ENCODE assay signal across 21 cellular contexts in the genomic region with DNA sequence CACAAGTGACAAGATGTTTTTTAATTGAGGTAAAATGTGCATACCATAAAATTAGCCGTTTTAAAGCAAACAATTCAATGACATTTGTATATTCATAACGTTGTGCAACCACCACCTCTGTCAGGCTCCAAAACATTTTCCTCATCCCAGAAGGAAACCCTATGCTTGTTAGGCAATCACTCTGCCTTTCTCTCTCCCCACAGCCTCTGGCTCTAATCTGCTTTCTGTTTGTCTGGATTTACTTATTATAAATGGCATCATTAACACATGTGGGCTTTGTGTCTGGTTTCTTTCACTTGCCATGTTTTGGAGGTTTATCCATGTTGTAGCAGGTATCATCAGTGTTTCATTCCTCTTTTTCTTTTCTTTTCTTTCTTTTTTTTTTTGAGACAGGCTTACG. TPM values are rescaled to one million over a fixed set of nuclear protein-coding genes. Genes with fewer than 3 reads are reported as not detected.
DNase-seq lines count a peak whose midpoint lies in the region; ATAC-seq and TF ChIP-seq lines count a peak whose summit lies in the region.
"Had no signal": no experiment of that assay in that cellular context is flagged by ENCODE, and none has a peak within 500 bp of the region (broad histone marks: within the 10 kb centered on the region; RNA-seq: fewer than 3 reads in every experiment).

No MANE protein-coding gene starts in this region.

- no peaks in the 10 kb centered on the region for H3K36me3 ChIP-seq in GM23248 (ENCODE audit: low read depth)
- H3K36me3 ChIP-seq: pancreas, Peyer's patch had no signal

- no peak overlapping the region for H3K4me3 ChIP-seq in AG04450 (ENCODE audit: low read depth, low read length)
- no peak overlapping the region for H3K4me3 ChIP-seq in GM23248
- no peak overlapping the region for H3K4me3 ChIP-seq in cardiac fibroblast (replicated peaks in 1 of 2; ENCODE audit: low read depth in 2 of 2, low read length in 2 of 2)
- H3K4me3 ChIP-seq in fibroblast of the aortic adventitia (ENCODE audit: low read depth, low read length): no peak overlapping the region
- H3K4me3 ChIP-seq: GM12878, pancreas, Peyer's patch had no signal

- H2AFZ ChIP-seq in GM23248: no peak overlapping the region

- 11 to 17% methylated on average over 3 of the region's 3 CpGs for WGBS in GM23248 (ENCODE audit: low coverage in 1 of 2, low lambda C conversion rate in 2 of 2, missing lambda C conversion rate in 2 of 2), 2 experiments

- H3K4me3 Mint-ChIP-seq in activated T-helper 2 cell treated with anti-CD3 and anti-CD28 coated beads, Interferon-gamma antibody, Interleukin-2, Interleukin-4, amounts not matched to agents 10 μg/mL and 5 μg/mL and 100 μg/mL, durations not matched to agents 14 hours and 24 hours and 36 hours (ENCODE audit: low read depth): no peak overlapping the region

- H3K4me1 Mint-ChIP-seq in activated T-helper 2 cell treated with anti-CD3 and anti-CD28 coated beads, Interferon-gamma antibody, Interleukin-2, Interleukin-4, amounts not matched to agents 10 μg/mL and 5 μg/mL and 100 μg/mL, durations not matched to agents 14 hours and 24 hours and 36 hours (ENCODE audit: low read depth): peaks cover 28% of the 10 kb centered on the region

- H3K27me3 ChIP-seq in AG04450 (ENCODE audit: control insufficient read depth, insufficient read depth, low read length): peaks cover 47% of the 10 kb centered on the region
- H3K27me3 ChIP-seq in GM23248 (replicated peaks; ENCODE audit: insufficient read depth): peaks cover 21% of the 10 kb centered on the region
- H3K27me3 ChIP-seq: pancreas had no signal

- H3K79me2 ChIP-seq in GM23248 (ENCODE audit: insufficient read depth): no peaks in the 10 kb centered on the region

- peaks cover 12% of the 10 kb centered on the region for H3K27me3 Mint-ChIP-seq in activated T-helper 2 cell treated with anti-CD3 and anti-CD28 coated beads, Interferon-gamma antibody, Interleukin-2, Interleukin-4, amounts not matched to agents 10 μg/mL and 5 μg/mL and 100 μg/mL, durations not matched to agents 14 hours and 24 hours and 36 hours (ENCODE audit: low read depth)
- H3K27me3 Mint-ChIP-seq: activated T-helper 17 cell treated with anti-CD3 and anti-CD28 coated beads, Interleukin-2, amount 50 U/mL, for 72 hours had no signal

- H3K9ac ChIP-seq in GM23248: no peak overlapping the region

- CTCF ChIA-PET in AG04450 (lab: Charles Lee): interaction anchor here (1.1 kb wide), 1 partner anchor 36 kb away, joined by 3 read pairs; no protein-coding TSS in a partner anchor

- peaks cover 10% of the 10 kb centered on the region for H3F3A ChIP-seq in GM23248 (ENCODE audit: insufficient read depth)

- ATAC-seq in GM21717 (IDR thresholded peaks at IDR 0.05; ENCODE audit: unreplicated experiment): no peak
- ATAC-seq: activated CD8-positive, alpha-beta memory T cell treated with anti-CD3 and anti-CD28 coated beads, Interleukin-2, amount 10 ng/mL, durations not matched to agents 7 days and 5 days; activated T-helper 17 cell treated with anti-CD3 and anti-CD28 coated beads, Interleukin-2, amount 50 U/mL, for 72 hours; GM12878; pancreas had no signal

- POLR2A ChIA-PET in AG04450 (lab: Yijun Ruan, JAX): no interaction called here

- H3K36me3 Mint-ChIP-seq in activated T-helper 2 cell treated with anti-CD3 and anti-CD28 coated beads, Interferon-gamma antibody, Interleukin-2, Interleukin-4, amounts not matched to agents 10 μg/mL and 5 μg/mL and 100 μg/mL, durations not matched to agents 14 hours and 24 hours and 36 hours (ENCODE audit: low read depth): no peaks in the 10 kb centered on the region
- H3K36me3 Mint-ChIP-seq: activated CD8-positive, alpha-beta memory T cell treated with anti-CD3 and anti-CD28 coated beads, Interleukin-2, amount 10 ng/mL, durations not matched to agents 7 days and 5 days had no signal

- no peak for TF ChIP-seq CTCF in AG04450 (IDR thresholded peaks at IDR 0.05; ENCODE audit: low read depth, low read length)
- no peak for TF ChIP-seq CTCF in cardiac fibroblast (IDR thresholded peaks at IDR 0.05; ENCODE audit: low read depth, low read length)
- TF ChIP-seq CTCF in fibroblast of the aortic adventitia (IDR thresholded peaks at IDR 0.05; ENCODE audit: insufficient read depth, low read length): no peak

- H3K27ac ChIP-seq in AG04450 (ENCODE audit: low read depth, low read length): no peak overlapping the region
- H3K27ac ChIP-seq in GM23248: no peak overlapping the region
- H3K27ac ChIP-seq in caudate nucleus (ENCODE audit: low read depth, low read length): no peak overlapping the region
- H3K27ac ChIP-seq: pancreas, Peyer's patch had no signal

- in situ Hi-C loops in GM23248 (cut with MboI): no loop called here

- no peaks in the 10 kb centered on the region for H4K20me1 ChIP-seq in GM23248 (ENCODE audit: insufficient read depth)

- H3K4me2 ChIP-seq in GM23248 (ENCODE audit: unreplicated experiment): no peak overlapping the region

- H3K27ac Mint-ChIP-seq in activated T-helper 2 cell treated with anti-CD3 and anti-CD28 coated beads, Interferon-gamma antibody, Interleukin-2, Interleukin-4, amounts not matched to agents 10 μg/mL and 5 μg/mL and 100 μg/mL, durations not matched to agents 14 hours and 24 hours and 36 hours: no peak overlapping the region
- H3K27ac Mint-ChIP-seq: activated CD8-positive, alpha-beta memory T cell treated with anti-CD3 and anti-CD28 coated beads, Interleukin-2, amount 10 ng/mL, durations not matched to agents 7 days and 5 days had no signal

- H3K9me3 Mint-ChIP-seq in activated T-helper 2 cell treated with anti-CD3 and anti-CD28 coated beads, Interferon-gamma antibody, Interleukin-2, Interleukin-4, amounts not matched to agents 10 μg/mL and 5 μg/mL and 100 μg/mL, durations not matched to agents 14 hours and 24 hours and 36 hours: peaks cover 5% of the 10 kb centered on the region
- H3K9me3 Mint-ChIP-seq: activated T-helper 17 cell treated with anti-CD3 and anti-CD28 coated beads, Interleukin-2, amount 50 U/mL, for 72 hours had no signal

- no peaks in the 10 kb centered on the region for H3K9me2 ChIP-seq in GM23248 (ENCODE audit: insufficient read depth)

- intact Hi-C loops in activated T-helper 2 cell treated with anti-CD3 and anti-CD28 coated beads, Interferon-gamma antibody, Interleukin-2, Interleukin-4, amounts not matched to agents 10 μg/mL and 5 μg/mL and 100 μg/mL, durations not matched to agents 14 hours and 24 hours and 36 hours (cut with micrococcal nuclease): loop anchor here (5.0 kb wide), 1 partner anchor 40 kb away; a partner anchor contains a TSS

- H3K9me3 ChIP-seq in AG04450 (ENCODE audit: control insufficient read depth, insufficient read depth, low read length) (peaks cover 8% of the 10 kb centered on the region), GM23248 (ENCODE audit: low read depth) (no peaks in the 10 kb centered on the region)
- H3K9me3 ChIP-seq: Caco-2, pancreas, Peyer's patch had no signal

- DNase-seq in AG04450 (ENCODE audit: low read depth, low spot score): peak; percentile 15
- DNase-seq in GM23248: peak; percentile 81
- DNase-seq in cardiac fibroblast (ENCODE audit: low read depth in 2 of 2): peak; percentile 36 to 69
- DNase-seq in fibroblast of the aortic adventitia (ENCODE audit: low read depth): peak; percentile 68
- DNase-seq in activated T-helper 2 cell treated with anti-CD3 and anti-CD28 coated beads, Interferon-gamma antibody, Interleukin-2, Interleukin-4, amounts not matched to agents 10 μg/mL and 5 μg/mL and 100 μg/mL, durations not matched to agents 14 hours and 24 hours and 36 hours (ENCODE audit: low spot score): no peak
- DNase-seq in caudate nucleus (lab: John Stamatoyannopoulos, UW): no peak
- DNase-seq in activated CD4-positive, CD25-positive, alpha-beta regulatory T cell (lab: John Stamatoyannopoulos, UW): no peak
- DNase-seq: activated CD8-positive, alpha-beta memory T cell treated with anti-CD3 and anti-CD28 coated beads, Interleukin-2, amount 10 ng/mL, durations not matched to agents 7 days and 5 days; amygdala; Caco-2; cerebellar nuclear complex; effector memory CD4-positive, alpha-beta T cell; Kasumi-1; NCI-H1436; pancreas; Peyer's patch; stimulated activated CD4-positive, alpha-beta T cell treated with anti-CD3 and anti-CD28 coated beads, Interleukin-2, amount 100 ng/mL, for 24 hours; T1000 had no signal

- H3K4me1 ChIP-seq in GM23248 (ENCODE audit: insufficient read depth): no peaks in the 10 kb centered on the region

RNA-seq across cellular contexts. Expression of a gene that starts 1.4 kb away (rescaled TPM):
- polyA plus RNA-seq in AG04450 (2011; rRNA removed) (0.29 and 0.30 TPM in 2 replicates), GM23248 (2016; fragmentation: Nextera tagmentation; extraction: Ambion mirVana) (0.09 and 0.16 TPM in 2 replicates)
- 0.41 and 0.43 TPM in 2 replicates for polyA minus RNA-seq in AG04450 (2011; rRNA and poly(A)+ RNA removed)
- total RNA-seq in GM23248 (2014; rRNA removed; shearing (Covaris generic)): 0.32 and 0.38 TPM in 2 replicates
- 0.18 and 0.65 TPM in 2 replicates for total RNA-seq in fibroblast of the aortic adventitia (ENCODE audit: low replicate concordance)
- total RNA-seq in activated T-helper 2 cell treated with anti-CD3 and anti-CD28 coated beads, Interferon-gamma antibody, Interleukin-2, Interleukin-4, amounts not matched to agents 10 μg/mL and 5 μg/mL and 100 μg/mL, durations not matched to agents 14 hours and 24 hours and 36 hours: 3.3 and 3.4 TPM in 2 replicates

RNA-seq across cellular contexts. Expression of a gene that starts 18.9 kb away (rescaled TPM):
- polyA plus RNA-seq in AG04450 (2011; rRNA removed) (19.8 and 21.0 TPM in 2 replicates), GM23248 (2016; fragmentation: Nextera tagmentation; extraction: Ambion mirVana) (19.9 and 20.7 TPM in 2 replicates)
- 21.4 and 25.4 TPM in 2 replicates for polyA minus RNA-seq in AG04450 (2011; rRNA and poly(A)+ RNA removed)
- total RNA-seq in GM23248 (2014; rRNA removed; shearing (Covaris generic)): 17.5 and 33.9 TPM in 2 replicates
- 11.8 and 25.8 TPM in 2 replicates for total RNA-seq in fibroblast of the aortic adventitia (ENCODE audit: low replicate concordance)
- 29.3 and 31.6 TPM in 2 replicates for total RNA-seq in activated T-helper 2 cell treated with anti-CD3 and anti-CD28 coated beads, Interferon-gamma antibody, Interleukin-2, Interleukin-4, amounts not matched to agents 10 μg/mL and 5 μg/mL and 100 μg/mL, durations not matched to agents 14 hours and 24 hours and 36 hours

RNA-seq across cellular contexts. Expression of a gene that starts 41.8 kb away (rescaled TPM):
- polyA plus RNA-seq in AG04450 (2011; rRNA removed) (93.1 and 108 TPM in 2 replicates), GM23248 (2016; fragmentation: Nextera tagmentation; extraction: Ambion mirVana) (232 and 237 TPM in 2 replicates)
- polyA minus RNA-seq in AG04450 (2011; rRNA and poly(A)+ RNA removed): 32.4 and 32.7 TPM in 2 replicates
- 203 and 221 TPM in 2 replicates for total RNA-seq in GM23248 (2014; rRNA removed; shearing (Covaris generic))
- 29.8 and 162 TPM in 2 replicates for total RNA-seq in fibroblast of the aortic adventitia (ENCODE audit: low replicate concordance)
- 221 and 228 TPM in 2 replicates for total RNA-seq in activated T-helper 2 cell treated with anti-CD3 and anti-CD28 coated beads, Interferon-gamma antibody, Interleukin-2, Interleukin-4, amounts not matched to agents 10 μg/mL and 5 μg/mL and 100 μg/mL, durations not matched to agents 14 hours and 24 hours and 36 hours

Comparison
In these comparisons a context has a peak if more than half of its experiments do, and no peak if none do; other contexts are left out.
1. DNase-seq: peak in AG04450 (single experiment), GM23248 (single experiment), cardiac fibroblast (2 of 2) and fibroblast of the aortic adventitia (single experiment); none in activated T-helper 2 cell treated with anti-CD3 and anti-CD28 coated beads, Interferon-gamma antibody, Interleukin-2, Interleukin-4, amounts not matched to agents 10 μg/mL and 5 μg/mL and 100 μg/mL, durations not matched to agents 14 hours and 24 hours and 36 hours (single experiment), caudate nucleus (0 of 61) and activated CD4-positive, CD25-positive, alpha-beta regulatory T cell (0 of 4).